In genomic region chr11:69437001-69437875, GRCh38 we compare ENCODE assay signal across 1 cellular context.
TF ChIP-seq lines count a peak whose summit lies in the region.

No MANE protein-coding gene starts in this region.

TF ChIP-seq in K562, 482 proteins besides CTCF, POLR2A, EP300 and RAD21:
- TF ChIP-seq BHLHE40 (IDR thresholded peaks at IDR 0.05; ENCODE audit: low read length) (peak; percentile 25; the same call in 1 of the 2 replicates), HNRNPH1 (optimal IDR thresholded peaks at IDR 0.05; ENCODE audit: low read depth, low read length) (no peak)
